ENCODE assay signal across 8 cellular contexts in the genomic region with DNA sequence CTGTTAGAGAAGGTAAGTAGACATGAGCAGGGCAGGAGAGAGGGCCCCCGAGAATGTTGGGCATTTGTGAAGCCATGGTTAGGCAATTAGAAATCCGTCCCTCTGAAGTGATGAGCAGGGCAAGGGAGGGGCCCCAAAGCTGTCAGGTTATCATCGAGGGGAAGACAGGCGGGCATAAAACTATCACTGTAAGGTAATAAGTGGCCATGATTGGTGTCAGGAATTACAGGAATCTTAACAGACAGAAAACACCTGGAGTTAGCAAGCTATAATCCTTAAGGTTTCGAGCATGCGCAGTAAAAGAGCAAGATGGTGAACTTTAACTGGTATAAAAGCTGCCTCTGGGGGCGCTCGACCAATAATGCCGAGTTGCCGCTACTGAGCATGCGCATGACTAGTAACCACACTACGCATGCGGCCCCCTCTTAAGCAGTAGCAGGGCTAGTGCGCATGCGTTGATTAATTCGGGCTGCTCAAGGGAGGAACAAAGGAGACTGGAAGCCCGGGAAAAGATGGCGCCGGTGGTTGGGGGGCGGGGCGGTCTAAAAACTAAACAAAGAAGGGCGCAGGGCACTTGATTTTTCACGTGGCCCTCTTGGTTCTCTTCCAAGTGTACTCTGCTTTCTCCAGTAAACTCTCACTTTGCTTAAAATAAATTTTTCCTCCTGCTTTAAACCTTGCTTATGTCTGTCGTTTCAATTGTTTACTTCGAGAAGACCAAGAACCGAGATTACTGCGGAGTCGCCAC. TPM values are rescaled to one million over a fixed set of nuclear protein-coding genes. Genes with fewer than 3 reads are reported as not detected.
DNase-seq lines count a peak whose midpoint lies in the region; ATAC-seq and TF ChIP-seq lines count a peak whose summit lies in the region.

No MANE protein-coding gene starts in this region.

- H3K27ac Mint-ChIP-seq in activated T-helper 2 cell treated with anti-CD3 and anti-CD28 coated beads, Interferon-gamma antibody, Interleukin-2, Interleukin-4, amounts not matched to agents 10 μg/mL and 5 μg/mL and 100 μg/mL, durations not matched to agents 14 hours and 24 hours and 36 hours, result peak overlapping the region; percentile 77
- H3K27ac Mint-ChIP-seq in natural killer cell, result peak overlapping the region; percentile 89 to 98

- no peaks in the 10 kb centered on the region for H3K9me2 ChIP-seq in DOHH2 (replicated peaks; ENCODE audit: control insufficient read depth, low read length)

- no peaks in the 10 kb centered on the region for H3K27me3 ChIP-seq in DOHH2 (ENCODE audit: control insufficient read depth, low read length)

- H3K4me1 ChIP-seq in DOHH2 (ENCODE audit: control insufficient read depth, low read length), result peaks cover 60% of the 10 kb centered on the region

- peak overlapping the region; percentile 91 for H3K4me2 ChIP-seq in DOHH2 (ENCODE audit: low read length)

- peaks cover 51% of the 10 kb centered on the region for H3F3A ChIP-seq in DOHH2 (ENCODE audit: control insufficient read depth, insufficient read depth)

- peak overlapping the region; percentile 86 for H3K4me3 Mint-ChIP-seq in activated T-helper 2 cell treated with anti-CD3 and anti-CD28 coated beads, Interferon-gamma antibody, Interleukin-2, Interleukin-4, amounts not matched to agents 10 μg/mL and 5 μg/mL and 100 μg/mL, durations not matched to agents 14 hours and 24 hours and 36 hours (ENCODE audit: low read depth)
- H3K4me3 Mint-ChIP-seq in natural killer cell, result peak overlapping the region; percentile 90

- peak overlapping the region; percentile 49 for H3K27ac ChIP-seq in DOHH2 (ENCODE audit: low read depth, low read length)

- peaks cover 98% of the 10 kb centered on the region for H3K36me3 ChIP-seq in DOHH2 (ENCODE audit: control insufficient read depth, low read length)

- peaks cover 94% of the 10 kb centered on the region for H3K36me3 Mint-ChIP-seq in activated T-helper 2 cell treated with anti-CD3 and anti-CD28 coated beads, Interferon-gamma antibody, Interleukin-2, Interleukin-4, amounts not matched to agents 10 μg/mL and 5 μg/mL and 100 μg/mL, durations not matched to agents 14 hours and 24 hours and 36 hours (ENCODE audit: low read depth)
- H3K36me3 Mint-ChIP-seq in natural killer cell, result peaks cover 43% of the 10 kb centered on the region

- peak; percentile 98 for DNase-seq in RPMI7951 (ENCODE audit: low read depth)
- DNase-seq in activated T-helper 2 cell treated with anti-CD3 and anti-CD28 coated beads, Interferon-gamma antibody, Interleukin-2, Interleukin-4, amounts not matched to agents 10 μg/mL and 5 μg/mL and 100 μg/mL, durations not matched to agents 14 hours and 24 hours and 36 hours (ENCODE audit: low spot score), result peak; percentile 94
- DNase-seq in fibroblast of peridontal ligament (ENCODE audit: extremely low read depth), result peak; percentile 100
- peak; percentile 96 for DNase-seq in natural killer cell
- peak; percentile 92 to 98 (median 96) for DNase-seq in stimulated activated naive CD4-positive, alpha-beta T cell (lab: John Stamatoyannopoulos, UW)

- H3K4me1 Mint-ChIP-seq in activated T-helper 2 cell treated with anti-CD3 and anti-CD28 coated beads, Interferon-gamma antibody, Interleukin-2, Interleukin-4, amounts not matched to agents 10 μg/mL and 5 μg/mL and 100 μg/mL, durations not matched to agents 14 hours and 24 hours and 36 hours (ENCODE audit: low read depth), result peaks cover 74% of the 10 kb centered on the region
- peaks cover 77 to 86% of the 10 kb centered on the region in 2 donors for H3K4me1 Mint-ChIP-seq in natural killer cell

- peak overlapping the region; percentile 82 for H3K4me3 ChIP-seq in DOHH2 (ENCODE audit: low read length)

- peaks cover 92% of the 10 kb centered on the region for H3K79me2 ChIP-seq in DOHH2 (ENCODE audit: control insufficient read depth, low read length)

- no peaks in the 10 kb centered on the region for H3K9me3 ChIP-seq in DOHH2 (ENCODE audit: control insufficient read depth, insufficient read depth, low read length)

- H3K9me3 Mint-ChIP-seq in activated T-helper 2 cell treated with anti-CD3 and anti-CD28 coated beads, Interferon-gamma antibody, Interleukin-2, Interleukin-4, amounts not matched to agents 10 μg/mL and 5 μg/mL and 100 μg/mL, durations not matched to agents 14 hours and 24 hours and 36 hours, result no peaks in the 10 kb centered on the region
- no peaks in the 10 kb centered on the region for H3K9me3 Mint-ChIP-seq in natural killer cell

- H4K20me1 ChIP-seq in DOHH2 (ENCODE audit: control insufficient read depth, insufficient read depth, low read depth, low read length), result peaks cover 43% of the 10 kb centered on the region

- H3K27me3 Mint-ChIP-seq in activated T-helper 2 cell treated with anti-CD3 and anti-CD28 coated beads, Interferon-gamma antibody, Interleukin-2, Interleukin-4, amounts not matched to agents 10 μg/mL and 5 μg/mL and 100 μg/mL, durations not matched to agents 14 hours and 24 hours and 36 hours (ENCODE audit: low read depth), result no peaks in the 10 kb centered on the region
- H3K27me3 Mint-ChIP-seq in natural killer cell (ENCODE audit: low read depth in 2 of 2), result no peaks in the 10 kb centered on the region

- ATAC-seq in GM21786 (IDR thresholded peaks at IDR 0.05; ENCODE audit: unreplicated experiment), result peak; percentile 44
- ATAC-seq in natural killer cell, result peak; percentile 89 to 98 (median 91)

- intact Hi-C loops in activated T-helper 2 cell treated with anti-CD3 and anti-CD28 coated beads, Interferon-gamma antibody, Interleukin-2, Interleukin-4, amounts not matched to agents 10 μg/mL and 5 μg/mL and 100 μg/mL, durations not matched to agents 14 hours and 24 hours and 36 hours (cut with micrococcal nuclease), result loop anchor here (5.0 kb wide), 1 partner anchor 1108 kb away; no protein-coding TSS in a partner anchor
- intact Hi-C loops in natural killer cell (cut with micrococcal nuclease), result loop anchor here (2.0 kb wide), 1 partner anchor 298 kb away; a partner anchor contains a TSS

- TF ChIP-seq CTCF in DOHH2 (IDR thresholded peaks at IDR 0.05; ENCODE audit: low read depth, low read length, poor library complexity, severe bottlenecking) (peak; percentile 90), LNCAP (IDR thresholded peaks at IDR 0.05) (peak; percentile 77), natural killer cell (IDR thresholded peaks at IDR 0.05) (peak; percentile 81)

RNA-seq across cellular contexts. Expression of a gene that starts 5.5 kb away (rescaled TPM):
- 402 and 451 TPM in 2 replicates for total RNA-seq in RPMI7951 (2014; rRNA removed; shearing (Covaris generic))
- 452 and 492 TPM in 2 replicates for total RNA-seq in activated T-helper 2 cell treated with anti-CD3 and anti-CD28 coated beads, Interferon-gamma antibody, Interleukin-2, Interleukin-4, amounts not matched to agents 10 μg/mL and 5 μg/mL and 100 μg/mL, durations not matched to agents 14 hours and 24 hours and 36 hours
- total RNA-seq in natural killer cell, result 100 to 1,000 TPM; 188 to 220 (median 201) TPM

RNA-seq across cellular contexts. Expression of a gene that starts 32.9 kb away (rescaled TPM):
- total RNA-seq in RPMI7951 (2014; rRNA removed; shearing (Covaris generic)), result 2.2 and 2.9 TPM in 2 replicates
- total RNA-seq in activated T-helper 2 cell treated with anti-CD3 and anti-CD28 coated beads, Interferon-gamma antibody, Interleukin-2, Interleukin-4, amounts not matched to agents 10 μg/mL and 5 μg/mL and 100 μg/mL, durations not matched to agents 14 hours and 24 hours and 36 hours, result 1.3 and 1.6 TPM in 2 replicates
- total RNA-seq in natural killer cell, result 1 to 10 TPM in 1 of 3 donors, under 1 TPM in 2; 0.68 to 1.5 (median 0.98) TPM

RNA-seq across cellular contexts. Expression of a gene that starts 33.0 kb away (rescaled TPM):
- total RNA-seq in RPMI7951 (2014; rRNA removed; shearing (Covaris generic)), result 20.2 and 22.6 TPM in 2 replicates
- 11.5 and 15.2 TPM in 2 replicates for total RNA-seq in activated T-helper 2 cell treated with anti-CD3 and anti-CD28 coated beads, Interferon-gamma antibody, Interleukin-2, Interleukin-4, amounts not matched to agents 10 μg/mL and 5 μg/mL and 100 μg/mL, durations not matched to agents 14 hours and 24 hours and 36 hours
- 10 to 100 TPM; 15.4 to 25.7 (median 17.5) TPM for total RNA-seq in natural killer cell

Comparison
In these comparisons a context has a peak if more than half of its experiments do, and no peak if none do; other contexts are left out.
1. Peak in every context shown above with its lines: DNase-seq, ATAC-seq, H3K4me3 ChIP-seq and H3K27ac ChIP-seq.